ENCODE assay signal across 8 cellular contexts in the genomic region with DNA sequence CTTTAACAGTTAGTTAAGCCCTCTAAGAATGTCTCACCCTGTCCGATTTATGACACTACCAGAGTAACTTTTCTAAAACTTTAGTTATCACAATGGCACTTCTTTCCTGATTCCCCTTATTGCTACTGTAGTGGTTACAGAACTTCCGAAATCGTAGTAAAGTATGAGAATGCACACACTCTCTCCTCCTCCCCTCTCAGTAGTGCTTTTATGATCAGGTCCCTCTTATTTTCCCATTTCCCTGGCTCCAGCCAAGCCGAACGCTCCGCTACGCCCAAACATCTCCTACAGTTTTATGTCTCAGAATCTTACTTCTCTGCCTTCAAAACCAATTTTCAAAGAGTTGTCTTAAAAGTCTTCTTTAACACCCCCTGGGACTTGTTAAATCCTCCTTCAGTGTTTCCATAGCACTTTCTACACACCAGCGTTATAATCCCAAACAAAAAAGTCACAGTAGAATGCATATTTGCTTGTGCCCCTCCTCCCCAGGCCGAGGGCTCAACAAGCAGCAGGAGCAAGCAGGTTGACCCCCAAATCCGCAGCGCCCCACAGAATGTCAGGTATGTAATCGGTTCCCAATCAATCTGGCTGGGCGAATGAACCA. TPM values are rescaled to one million over a fixed set of nuclear protein-coding genes. Genes with fewer than 3 reads are reported as not detected.
DNase-seq lines count a peak whose midpoint lies in the region; ATAC-seq and TF ChIP-seq lines count a peak whose summit lies in the region.

No MANE protein-coding gene starts in this region.

- H3K36me3 ChIP-seq in Peyer's patch, result peaks cover 0 to 4% (median 0%) of the 10 kb centered on the region in 3 donors

- H3K27me3 Mint-ChIP-seq in endothelial cell (ENCODE audit: unreplicated experiment) (peaks cover 3% of the 10 kb centered on the region), neural crest cell (ENCODE audit: low read depth) (peaks cover 10% of the 10 kb centered on the region)

- DNase-seq in Peyer's patch (no peak), endothelial cell (ENCODE audit: low spot score) (no peak), neural crest cell (ENCODE audit: low read depth, low spot score) (no peak), NCI-H446 treated with DMSO at 0.1 percent for 48 hours (lab: John Stamatoyannopoulos, UW) (no peak)
- DNase-seq in stimulated activated CD4-positive, alpha-beta T cell treated with anti-CD3 and anti-CD28 coated beads, Interleukin-1b, Interleukin-23, amount 100 ng/mL, for 48 hours, result no peak

- ATAC-seq in GM18858 (IDR thresholded peaks at IDR 0.05; ENCODE audit: unreplicated experiment) (peak; percentile 1), HG02759 (IDR thresholded peaks at IDR 0.05; ENCODE audit: unreplicated experiment) (peak; percentile 24), GM18520 (IDR thresholded peaks at IDR 0.05; ENCODE audit: unreplicated experiment) (no peak)

- H3K9me3 Mint-ChIP-seq in endothelial cell (ENCODE audit: unreplicated experiment) (no peaks in the 10 kb centered on the region), neural crest cell (no peaks in the 10 kb centered on the region)

- H3K27ac Mint-ChIP-seq in endothelial cell (ENCODE audit: unreplicated experiment), result peak overlapping the region; percentile 53
- H3K27ac Mint-ChIP-seq in neural crest cell (ENCODE audit: unreplicated experiment), result peak overlapping the region; percentile 74

- TF ChIP-seq CTCF in Peyer's patch (IDR thresholded peaks at IDR 0.05) (no peak), endothelial cell (IDR thresholded peaks at IDR 0.05; ENCODE audit: unreplicated experiment) (no peak), neural crest cell (conservative IDR thresholded peaks at IDR 0.05) (no peak)

- H3K27me3 ChIP-seq in Peyer's patch, result no peaks in the 10 kb centered on the region

- H3K4me1 Mint-ChIP-seq in endothelial cell (ENCODE audit: unreplicated experiment) (peaks cover 17% of the 10 kb centered on the region), neural crest cell (peaks cover 24% of the 10 kb centered on the region)

- H3K4me1 ChIP-seq in Peyer's patch, result peaks cover 0 to 18% (median 6%) of the 10 kb centered on the region in 4 donors

- no peak for TF ChIP-seq POLR2A in Peyer's patch (IDR thresholded peaks at IDR 0.05)

- H3K4me3 Mint-ChIP-seq in endothelial cell (ENCODE audit: unreplicated experiment), result peak overlapping the region; percentile 91
- peak overlapping the region; percentile 92 for H3K4me3 Mint-ChIP-seq in neural crest cell

- H3K27ac ChIP-seq in Peyer's patch, result peak overlapping the region; percentile 37 to 74 (median 62)

- peaks cover 3% of the 10 kb centered on the region for H3K36me3 Mint-ChIP-seq in endothelial cell (ENCODE audit: low read depth, unreplicated experiment)
- no peaks in the 10 kb centered on the region for H3K36me3 Mint-ChIP-seq in neural crest cell (ENCODE audit: low read depth)

- no peaks in the 10 kb centered on the region for H3K9me3 ChIP-seq in Peyer's patch

- peak overlapping the region; percentile 65 to 96 (median 74) for H3K4me3 ChIP-seq in Peyer's patch

RNA-seq across cellular contexts. Expression of a gene that starts 0.7 kb away (rescaled TPM):
- total RNA-seq in Peyer's patch (10 to 100 TPM in 2 of 4 donors, 1 to 10 TPM in 2; 7.1 to 55.3 (median 13.5) TPM), endothelial cell (ENCODE audit: unreplicated experiment) (30.2 TPM), neural crest cell (49.8 and 53.6 TPM in 2 replicates)
